In the genomic region with DNA sequence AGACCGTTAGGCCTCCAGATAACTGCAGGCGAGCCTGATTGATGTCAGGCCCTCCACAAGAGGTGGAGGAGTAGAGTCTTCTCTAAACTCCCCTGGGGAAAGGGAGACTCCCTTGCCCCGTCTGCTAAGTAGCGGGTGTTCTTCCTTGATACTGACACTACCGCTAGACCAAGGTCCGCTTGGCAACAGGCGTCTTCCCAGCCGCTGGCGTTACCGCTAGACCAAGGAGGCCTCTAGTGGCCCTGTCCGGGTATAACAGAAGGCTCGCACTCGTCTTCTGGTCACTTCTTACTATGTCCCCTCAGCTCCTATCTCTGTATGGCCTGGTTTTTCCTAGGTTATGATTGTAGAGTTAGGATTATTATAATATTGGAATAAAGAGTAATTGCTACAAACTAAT, we compare ENCODE assay signal across 9 cellular contexts. TPM values are rescaled to one million over a fixed set of nuclear protein-coding genes. Genes with fewer than 3 reads are reported as not detected.
DNase-seq lines count a peak whose midpoint lies in the region; TF ChIP-seq lines count a peak whose summit lies in the region.
"Not testable (repeated sequence)": the region's sequence is repeated elsewhere in the genome, so short reads cannot be mapped to it uniquely, and the experiment has no call there.
"Had no signal": no experiment of that assay in that cellular context is flagged by ENCODE, and none has a peak within 500 bp of the region (broad histone marks: within the 10 kb centered on the region; RNA-seq: fewer than 3 reads in every experiment).

No MANE protein-coding gene starts in this region.

- DNase-seq in ELR (ENCODE audit: low read depth): peak; percentile 22
- DNase-seq in NCI-H69 (lab: John Stamatoyannopoulos, UW): peak; percentile 66
- peak; percentile 46 for DNase-seq in ecto neural progenitor cell (ENCODE audit: low spot score)
- DNase-seq in kidney epithelial cell (ENCODE audit: low read depth); type B pancreatic cell (ENCODE audit: extremely low spot score, unreplicated experiment): not testable (repeated sequence)

- H3K4me1 Mint-ChIP-seq in type B pancreatic cell (ENCODE audit: unreplicated experiment): not testable (repeated sequence)

- not testable (repeated sequence) for H3K4me3 ChIP-seq in kidney epithelial cell (ENCODE audit: low read depth, low read length)

- not testable (repeated sequence) for H3K36me3 ChIP-seq in kidney epithelial cell (ENCODE audit: control insufficient read depth, insufficient read depth, low read length)

- not testable (repeated sequence) for H3K27ac Mint-ChIP-seq in type B pancreatic cell

- H3K4me3 Mint-ChIP-seq in type B pancreatic cell: not testable (repeated sequence)

- TF ChIP-seq CTCF in VCaP (conservative IDR thresholded peaks at IDR 0.05) (peak; percentile 26; the same call in 1 of the 2 replicates), kidney epithelial cell (IDR thresholded peaks at IDR 0.05; ENCODE audit: insufficient read depth, low read length, poor library complexity, severe bottlenecking) (peak; percentile 22), type B pancreatic cell (conservative IDR thresholded peaks at IDR 0.05) (peak; percentile 50)

- H3K27ac ChIP-seq in VCaP: not testable (repeated sequence)

- H3K9me3 Mint-ChIP-seq in type B pancreatic cell: not testable (repeated sequence)

- H3K27me3 ChIP-seq in kidney epithelial cell (ENCODE audit: control insufficient read depth, insufficient read depth, low read length): not testable (repeated sequence)

- not testable (repeated sequence) for H3K36me3 Mint-ChIP-seq in type B pancreatic cell

- not testable (repeated sequence) for H3K27me3 Mint-ChIP-seq in type B pancreatic cell

RNA-seq across cellular contexts. Expression of a gene that starts 2.4 kb away (rescaled TPM):
- 10.1 and 10.9 TPM in 2 replicates for total RNA-seq in kidney epithelial cell
- total RNA-seq in type B pancreatic cell (ENCODE audit: low replicate concordance): 13.7 TPM in 2 replicates

RNA-seq across cellular contexts. Expression of a gene that starts 8.6 kb away (rescaled TPM):
- not detected in 2 replicates for total RNA-seq in kidney epithelial cell
- total RNA-seq in type B pancreatic cell (ENCODE audit: low replicate concordance): not detected in 2 replicates
- total RNA-seq: cerebellum; natural killer cell treated with Interleukin-12 subunit alpha and Interleukin-12 subunit beta and Interleukin-15 and Interleukin-18, amount 100 ng/mL, for 72 hours; T-helper 17 cell had no signal

RNA-seq across cellular contexts. Expression of a gene that starts 18.0 kb away (rescaled TPM):
- not detected in 2 replicates for total RNA-seq in kidney epithelial cell
- not detected in 2 replicates for total RNA-seq in type B pancreatic cell (ENCODE audit: low replicate concordance)
- total RNA-seq: cerebellum; natural killer cell treated with Interleukin-12 subunit alpha and Interleukin-12 subunit beta and Interleukin-15 and Interleukin-18, amount 100 ng/mL, for 72 hours; T-helper 17 cell had no signal

RNA-seq across cellular contexts. Expression of a gene that starts 27.1 kb away (rescaled TPM):
- not detected in 2 replicates for total RNA-seq in kidney epithelial cell
- not detected in 2 replicates for total RNA-seq in type B pancreatic cell (ENCODE audit: low replicate concordance)
- total RNA-seq: cerebellum; natural killer cell treated with Interleukin-12 subunit alpha and Interleukin-12 subunit beta and Interleukin-15 and Interleukin-18, amount 100 ng/mL, for 72 hours; T-helper 17 cell had no signal

RNA-seq across cellular contexts. Expression of a gene that starts 36.7 kb away (rescaled TPM):
- total RNA-seq in kidney epithelial cell (not detected in 2 replicates), type B pancreatic cell (ENCODE audit: low replicate concordance) (not detected in 2 replicates)
- total RNA-seq: cerebellum; natural killer cell treated with Interleukin-12 subunit alpha and Interleukin-12 subunit beta and Interleukin-15 and Interleukin-18, amount 100 ng/mL, for 72 hours; T-helper 17 cell had no signal
